22 cellular contexts compared by ENCODE assay signal in the genomic region with DNA sequence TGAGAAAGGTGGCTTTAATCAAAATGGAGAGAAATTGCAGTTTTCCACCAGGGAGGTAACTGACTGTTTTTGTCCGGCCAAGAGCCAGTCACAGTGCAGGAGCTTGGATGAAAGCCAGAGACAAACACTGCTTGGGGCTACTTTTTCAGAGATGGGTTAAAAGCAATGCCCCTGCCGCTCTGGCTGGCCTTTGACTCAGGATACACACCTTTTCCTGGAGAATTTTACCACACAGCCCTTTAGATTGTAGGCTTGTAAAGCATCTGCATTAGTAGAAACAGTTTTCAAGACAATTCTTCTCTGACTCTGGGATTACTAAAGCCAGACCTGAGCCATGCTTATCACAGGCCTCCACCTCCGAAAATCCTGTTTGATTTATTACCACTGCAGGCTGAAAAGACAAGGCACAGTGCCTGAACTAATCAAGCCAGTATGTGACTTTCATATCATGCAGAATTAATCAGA.
A peak's percentile ranks its signal among the peaks of the same experiment; 100 is the strongest.
DNase-seq lines count a peak whose midpoint lies in the region; ATAC-seq and TF ChIP-seq lines count a peak whose summit lies in the region.
"Had no signal": no experiment of that assay in that cellular context is flagged by ENCODE, and none has a peak within 500 bp of the region (broad histone marks: within the 10 kb centered on the region; RNA-seq: fewer than 3 reads in every experiment).

No MANE protein-coding gene starts in this region.

- CTCF ChIA-PET in MCF 10A (lab: Yijun Ruan, JAX) = interaction anchor here (0.6 to 3.1 kb wide), 7 partner anchors 15 to 816 kb away, joined by 3 to 11 read pairs (median 4); no protein-coding TSS in a partner anchor

- no peak overlapping the region for H3K27ac Mint-ChIP-seq in MCF 10A (ENCODE audit: low read depth, unreplicated experiment)
- H3K27ac Mint-ChIP-seq in stimulated activated effector memory CD8-positive, alpha-beta T cell treated with anti-CD3 and anti-CD28 coated beads, Interleukin-12 subunit alpha, Interleukin-12 subunit beta, amount 100 ng/mL, for 72 hours = no peak overlapping the region
- H3K27ac Mint-ChIP-seq: B cell, endodermal cell had no signal

- H3K4me3 ChIP-seq in breast epithelium = no peak overlapping the region
- H3K4me3 ChIP-seq in fibroblast of the aortic adventitia (ENCODE audit: low read depth, low read length) = no peak overlapping the region
- no peak overlapping the region for H3K4me3 ChIP-seq in uterus
- H3K4me3 ChIP-seq: cardiac muscle cell, transverse colon had no signal

- H3K4me3 Mint-ChIP-seq in MCF 10A (ENCODE audit: unreplicated experiment) = no peak overlapping the region
- H3K4me3 Mint-ChIP-seq in stimulated activated effector memory CD8-positive, alpha-beta T cell treated with anti-CD3 and anti-CD28 coated beads, Interleukin-12 subunit alpha, Interleukin-12 subunit beta, amount 100 ng/mL, for 72 hours = no peak overlapping the region
- H3K4me3 Mint-ChIP-seq: B cell, endodermal cell had no signal

- peaks cover 0 to 3% of the 10 kb centered on the region in 2 donors for H3K27me3 ChIP-seq in breast epithelium
- H3K27me3 ChIP-seq in uterus = no peaks in the 10 kb centered on the region
- H3K27me3 ChIP-seq: cardiac muscle cell, transverse colon had no signal

- peaks cover 4% of the 10 kb centered on the region for H3K36me3 Mint-ChIP-seq in MCF 10A (ENCODE audit: insufficient read depth, unreplicated experiment)
- H3K36me3 Mint-ChIP-seq in stimulated activated effector memory CD8-positive, alpha-beta T cell treated with anti-CD3 and anti-CD28 coated beads, Interleukin-12 subunit alpha, Interleukin-12 subunit beta, amount 100 ng/mL, for 72 hours = no peaks in the 10 kb centered on the region

- H3K9me3 ChIP-seq in breast epithelium = no peaks in the 10 kb centered on the region
- H3K9me3 ChIP-seq in uterus = no peaks in the 10 kb centered on the region
- H3K9me3 ChIP-seq: transverse colon had no signal

- H3K36me3 ChIP-seq in breast epithelium = no peaks in the 10 kb centered on the region
- no peaks in the 10 kb centered on the region for H3K36me3 ChIP-seq in uterus
- H3K36me3 ChIP-seq: cardiac muscle cell, transverse colon had no signal

- POLR2A ChIA-PET in MCF 10A (lab: Yijun Ruan, JAX) = interaction anchor here (1.0 to 1.6 kb wide), 3 partner anchors 12 to 115 kb away, joined by 5 to 6 read pairs (median 6); no protein-coding TSS in a partner anchor

- H3K9me3 Mint-ChIP-seq in MCF 10A (ENCODE audit: unreplicated experiment) = no peaks in the 10 kb centered on the region
- H3K9me3 Mint-ChIP-seq in stimulated activated effector memory CD8-positive, alpha-beta T cell treated with anti-CD3 and anti-CD28 coated beads, Interleukin-12 subunit alpha, Interleukin-12 subunit beta, amount 100 ng/mL, for 72 hours = no peaks in the 10 kb centered on the region
- H3K9me3 Mint-ChIP-seq: endodermal cell had no signal

- peak; percentile 72 for ATAC-seq in SK-N-SH treated with all-trans-retinoic acid at 6 μM for 48 hours
- ATAC-seq in HG03135 (IDR thresholded peaks at IDR 0.05; ENCODE audit: unreplicated experiment) = no peak
- ATAC-seq in stimulated activated effector memory CD8-positive, alpha-beta T cell treated with anti-CD3 and anti-CD28 coated beads, Interleukin-12 subunit alpha, Interleukin-12 subunit beta, amount 100 ng/mL, for 72 hours = no peak
- no peak for ATAC-seq in HG03342 (IDR thresholded peaks at IDR 0.05; ENCODE audit: unreplicated experiment)

- no peak overlapping the region for H3K27ac ChIP-seq in breast epithelium
- no peak overlapping the region for H3K27ac ChIP-seq in uterus
- H3K27ac ChIP-seq: cardiac muscle cell, transverse colon had no signal

- intact Hi-C loops in MCF 10A (cut with micrococcal nuclease) = no loop called here
- intact Hi-C loops in breast epithelium (cut with DNase I; ENCODE audit: low total_unique reads) = no loop called here
- intact Hi-C loops in uterus (cut with DNase I; ENCODE audit: low total_unique reads) = no loop called here

- H3K4me1 Mint-ChIP-seq in MCF 10A (ENCODE audit: insufficient read depth, unreplicated experiment) = peaks cover 46% of the 10 kb centered on the region
- H3K4me1 Mint-ChIP-seq in stimulated activated effector memory CD8-positive, alpha-beta T cell treated with anti-CD3 and anti-CD28 coated beads, Interleukin-12 subunit alpha, Interleukin-12 subunit beta, amount 100 ng/mL, for 72 hours = no peaks in the 10 kb centered on the region
- H3K4me1 Mint-ChIP-seq: B cell had no signal

- TF ChIP-seq POLR2A in breast epithelium (IDR thresholded peaks at IDR 0.05) = no peak
- no peak for TF ChIP-seq POLR2A in uterus (IDR thresholded peaks at IDR 0.05)

- DNase-seq in MCF 10A (ENCODE audit: unreplicated experiment) (peak; percentile 77), breast epithelium (ENCODE audit: low spot score in 2 of 2) (no peak), fibroblast of the aortic adventitia (ENCODE audit: low read depth) (peak; percentile 35), uterus (no peak)
- no peak for DNase-seq in stimulated activated effector memory CD8-positive, alpha-beta T cell treated with anti-CD3 and anti-CD28 coated beads, Interleukin-12 subunit alpha, Interleukin-12 subunit beta, amount 100 ng/mL, for 72 hours (ENCODE audit: low spot score in 2 of 2)
- DNase-seq: activated gamma-delta T cell; activated T-cell treated with anti-CD3 and anti-CD28 coated beads, Interleukin-2, amount 50 U/mL, for 1 hour; endodermal cell; GOT3; Karpas-422; mesenchymal stem cell; NCI-H187 treated with DMSO at 0.1 percent for 48 hours; NCI-H526; nucleus accumbens; stimulated activated CD8-positive, alpha-beta memory T cell treated with anti-CD3 and anti-CD28 coated beads, Interleukin-4, amount 100 ng/mL, for 48 hours; T-helper 1 cell; transverse colon had no signal

- no peaks in the 10 kb centered on the region for H3K27me3 Mint-ChIP-seq in MCF 10A (ENCODE audit: insufficient read depth, unreplicated experiment)

- no peaks in the 10 kb centered on the region for H3K4me1 ChIP-seq in breast epithelium
- no peaks in the 10 kb centered on the region for H3K4me1 ChIP-seq in uterus
- H3K4me1 ChIP-seq: transverse colon had no signal

- no peak for TF ChIP-seq CTCF in MCF 10A (IDR thresholded peaks at IDR 0.05; ENCODE audit: unreplicated experiment)
- TF ChIP-seq CTCF in breast epithelium (IDR thresholded peaks at IDR 0.05) = no peak
- no peak for TF ChIP-seq CTCF in fibroblast of the aortic adventitia (IDR thresholded peaks at IDR 0.05; ENCODE audit: insufficient read depth, low read length)
- no peak for TF ChIP-seq CTCF in uterus (IDR thresholded peaks at IDR 0.05)

- BruUV-seq in MCF 10A (replicated peaks; lab: Mats Ljungman, UMichigan) = no TSS peak

TF ChIP-seq in SK-N-SH treated with all-trans-retinoic acid at 6 μM for 48 hours, 23 proteins besides CTCF, POLR2A, EP300 and RAD21 (continues in another document):
- no peak for TF ChIP-seq PPARA (CRISPR knock-in tag; IDR thresholded peaks at IDR 0.05; ENCODE audit: borderline replicate concordance)
- TF ChIP-seq ZNF8 (CRISPR knock-in tag; IDR thresholded peaks at IDR 0.05) = 0 out of 2 replicates have a peak, but pooled peaks have one; percentile 17
- TF ChIP-seq, protein P1, sequence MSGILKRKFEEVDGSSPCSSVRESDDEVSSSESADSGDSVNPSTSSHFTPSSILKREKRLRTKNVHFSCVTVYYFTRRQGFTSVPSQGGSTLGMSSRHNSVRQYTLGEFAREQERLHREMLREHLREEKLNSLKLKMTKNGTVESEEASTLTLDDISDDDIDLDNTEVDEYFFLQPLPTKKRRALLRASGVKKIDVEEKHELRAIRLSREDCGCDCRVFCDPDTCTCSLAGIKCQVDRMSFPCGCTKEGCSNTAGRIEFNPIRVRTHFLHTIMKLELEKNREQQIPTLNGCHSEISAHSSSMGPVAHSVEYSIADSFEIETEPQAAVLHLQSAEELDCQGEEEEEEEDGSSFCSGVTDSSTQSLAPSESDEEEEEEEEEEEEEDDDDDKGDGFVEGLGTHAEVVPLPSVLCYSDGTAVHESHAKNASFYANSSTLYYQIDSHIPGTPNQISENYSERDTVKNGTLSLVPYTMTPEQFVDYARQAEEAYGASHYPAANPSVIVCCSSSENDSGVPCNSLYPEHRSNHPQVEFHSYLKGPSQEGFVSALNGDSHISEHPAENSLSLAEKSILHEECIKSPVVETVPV (CRISPR knock-in tag; IDR thresholded peaks at IDR 0.05) = no peak
- TF ChIP-seq TCF4 (CRISPR knock-in tag; IDR thresholded peaks at IDR 0.05; ENCODE audit: borderline replicate concordance) = 0 out of 2 replicates have a peak, but pooled peaks have one; percentile 44
- no peak for TF ChIP-seq ARNTL (CRISPR knock-in tag; IDR thresholded peaks at IDR 0.05; ENCODE audit: borderline replicate concordance, low read depth)
- TF ChIP-seq, protein P2, sequence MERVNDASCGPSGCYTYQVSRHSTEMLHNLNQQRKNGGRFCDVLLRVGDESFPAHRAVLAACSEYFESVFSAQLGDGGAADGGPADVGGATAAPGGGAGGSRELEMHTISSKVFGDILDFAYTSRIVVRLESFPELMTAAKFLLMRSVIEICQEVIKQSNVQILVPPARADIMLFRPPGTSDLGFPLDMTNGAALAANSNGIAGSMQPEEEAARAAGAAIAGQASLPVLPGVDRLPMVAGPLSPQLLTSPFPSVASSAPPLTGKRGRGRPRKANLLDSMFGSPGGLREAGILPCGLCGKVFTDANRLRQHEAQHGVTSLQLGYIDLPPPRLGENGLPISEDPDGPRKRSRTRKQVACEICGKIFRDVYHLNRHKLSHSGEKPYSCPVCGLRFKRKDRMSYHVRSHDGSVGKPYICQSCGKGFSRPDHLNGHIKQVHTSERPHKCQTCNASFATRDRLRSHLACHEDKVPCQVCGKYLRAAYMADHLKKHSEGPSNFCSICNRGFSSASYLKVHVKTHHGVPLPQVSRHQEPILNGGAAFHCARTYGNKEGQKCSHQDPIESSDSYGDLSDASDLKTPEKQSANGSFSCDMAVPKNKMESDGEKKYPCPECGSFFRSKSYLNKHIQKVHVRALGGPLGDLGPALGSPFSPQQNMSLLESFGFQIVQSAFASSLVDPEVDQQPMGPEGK (CRISPR knock-in tag; IDR thresholded peaks at IDR 0.05; ENCODE audit: borderline replicate concordance) = no peak
- TF ChIP-seq, protein P3, sequence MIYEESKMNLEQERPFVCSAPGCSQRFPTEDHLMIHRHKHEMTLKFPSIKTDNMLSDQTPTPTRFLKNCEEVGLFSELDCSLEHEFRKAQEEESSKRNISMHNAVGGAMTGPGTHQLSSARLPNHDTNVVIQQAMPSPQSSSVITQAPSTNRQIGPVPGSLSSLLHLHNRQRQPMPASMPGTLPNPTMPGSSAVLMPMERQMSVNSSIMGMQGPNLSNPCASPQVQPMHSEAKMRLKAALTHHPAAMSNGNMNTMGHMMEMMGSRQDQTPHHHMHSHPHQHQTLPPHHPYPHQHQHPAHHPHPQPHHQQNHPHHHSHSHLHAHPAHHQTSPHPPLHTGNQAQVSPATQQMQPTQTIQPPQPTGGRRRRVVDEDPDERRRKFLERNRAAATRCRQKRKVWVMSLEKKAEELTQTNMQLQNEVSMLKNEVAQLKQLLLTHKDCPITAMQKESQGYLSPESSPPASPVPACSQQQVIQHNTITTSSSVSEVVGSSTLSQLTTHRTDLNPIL (CRISPR knock-in tag; IDR thresholded peaks at IDR 0.05; ENCODE audit: low read depth) = no peak
- no peak for TF ChIP-seq ZNF565 (CRISPR knock-in tag; conservative IDR thresholded peaks at IDR 0.05; ENCODE audit: low read depth)

Comparison
In these comparisons a context has a peak if more than half of its experiments do, and no peak if none do; other contexts are left out.
1. DNase-seq: peak in MCF 10A (single experiment) and fibroblast of the aortic adventitia (single experiment); none in breast epithelium (0 of 2), stimulated activated effector memory CD8-positive, alpha-beta T cell treated with anti-CD3 and anti-CD28 coated beads, Interleukin-12 subunit alpha, Interleukin-12 subunit beta, amount 100 ng/mL, for 72 hours (0 of 2) and uterus (0 of 2).